ENCODE assay signal across 24 cellular contexts in genomic region chr12:51792417-51792816, GRCh38. TPM values are rescaled to one million over a fixed set of nuclear protein-coding genes. Genes with fewer than 3 reads are reported as not detected.
DNase-seq lines count a peak whose midpoint lies in the region; ATAC-seq, FAIRE-seq and TF ChIP-seq lines count a peak whose summit lies in the region.
"Had no signal": no experiment of that assay in that cellular context is flagged by ENCODE, and none has a peak within 500 bp of the region (broad histone marks: within the 10 kb centered on the region; RNA-seq: fewer than 3 reads in every experiment).

No MANE protein-coding gene starts in this region.

- no peak overlapping the region for H2BK12ac ChIP-seq in H9 (ENCODE audit: insufficient read length, low read depth, low read length)
- H2BK12ac ChIP-seq in H1 (ENCODE audit: low read depth, low read length) = no peak overlapping the region

- H3K79me2 ChIP-seq in H9 (ENCODE audit: insufficient read depth, low read length) (no peaks in the 10 kb centered on the region), H1 (ENCODE audit: control insufficient read depth in 1 of 2, insufficient read depth in 2 of 2, low read length in 2 of 2) (no peaks in the 10 kb centered on the region)

- H3K14ac ChIP-seq in H9 (ENCODE audit: insufficient read depth, low read length) (no peak overlapping the region), H1 (ENCODE audit: insufficient read length) (no peak overlapping the region)

- H3K36me3 Mint-ChIP-seq in H9 (ENCODE audit: insufficient read depth in 1 of 3, low read depth in 3 of 3) = peaks cover 25 to 72% (median 57%) of the 10 kb centered on the region in 3 experiments; a peak in 6 of 7 replicates
- no peaks in the 10 kb centered on the region for H3K36me3 Mint-ChIP-seq in activated naive CD4-positive, alpha-beta T cell treated with anti-CD3 and anti-CD28 coated beads for 36 hours (ENCODE audit: low read depth)
- H3K36me3 Mint-ChIP-seq: CD14-positive monocyte; CD8-positive, alpha-beta memory T cell had no signal

- no peak for ATAC-seq in stimulated activated naive CD8-positive, alpha-beta T cell treated with anti-CD3 and anti-CD28 coated beads, Interleukin-15, Interleukin-2, amounts not matched to agents 100 U/mL and 50 U/mL, for 24 hours
- ATAC-seq: A549 had no signal

- H2BK15ac ChIP-seq in H9 (ENCODE audit: low read depth, low read length) (no peak overlapping the region), H1 (ENCODE audit: low read length) (no peak overlapping the region)

- H3K56ac ChIP-seq in H9 (ENCODE audit: insufficient read length, low read depth, low read length) = no peak overlapping the region
- no peak overlapping the region for H3K56ac ChIP-seq in H1 (replicated peaks; ENCODE audit: insufficient read length, low read depth, low read length)

- peak; percentile 10 to 34; a peak in 2 of 4 replicates for TF ChIP-seq RAD21 in H1 (IDR thresholded peaks at IDR 0.05 in 1 of 2, conservative IDR thresholded peaks at IDR 0.05 in 1 of 2; ENCODE audit: low read depth in 2 of 2, low read length in 2 of 2)

- DNase-seq in NCI-H2171 treated with DMSO at 0.1 percent for 48 hours (lab: John Stamatoyannopoulos, UW) = peak; percentile 7
- no peak for DNase-seq in NCI-H2171 (lab: John Stamatoyannopoulos, UW)
- no peak for DNase-seq in H9
- DNase-seq in H1 (ENCODE audit: low read depth in 1 of 2, low spot score in 2 of 2) = no peak
- DNase-seq in stimulated activated naive CD8-positive, alpha-beta T cell treated with anti-CD3 and anti-CD28 coated beads, Interleukin-15, Interleukin-2, amounts not matched to agents 100 U/mL and 50 U/mL, for 24 hours = no peak
- no peak for DNase-seq in activated naive CD4-positive, alpha-beta T cell treated with anti-CD3 and anti-CD28 coated beads for 36 hours
- no peak for DNase-seq in GF-D8 (lab: John Stamatoyannopoulos, UW)
- DNase-seq: 8988T; ACHN; AML-193; BE2C; CD4-positive, alpha-beta T cell; CD8-positive, alpha-beta memory T cell; DMS 273 treated with DMSO at 0.1 percent for 48 hours; DMS79 treated with DMSO at 0.1 percent for 48 hours; HCEC 1CT had no signal

- H3K23ac ChIP-seq in H9 (ENCODE audit: insufficient read length, low read depth, low read length) (no peak overlapping the region), H1 (ENCODE audit: insufficient read length) (no peak overlapping the region)

- H3K9ac ChIP-seq in H9 (ENCODE audit: extremely low read depth, insufficient read length, low read length) (no peak overlapping the region), H1 (replicated peaks in 1 of 4; ENCODE audit: extremely low read depth in 1 of 4, low read depth in 3 of 4, low read length in 3 of 4) (no peak overlapping the region)
- H3K9ac ChIP-seq: BLaER1 treated with 17β-estradiol and CSF1 and Interleukin-3, amounts not matched to agents 10 nM and 100 nM; GM23248 had no signal

- H3K4me1 Mint-ChIP-seq in H9 = no peaks in the 10 kb centered on the region
- H3K4me1 Mint-ChIP-seq in activated naive CD4-positive, alpha-beta T cell treated with anti-CD3 and anti-CD28 coated beads for 36 hours (ENCODE audit: low read depth) = no peaks in the 10 kb centered on the region
- H3K4me1 Mint-ChIP-seq: CD14-positive monocyte; CD8-positive, alpha-beta memory T cell had no signal

- no peak overlapping the region for H3K4me3 ChIP-seq in H1 (ENCODE audit: extremely low read depth in 1 of 4, insufficient read depth in 2 of 4, low read depth in 3 of 4, low read length in 4 of 4)
- H3K4me3 ChIP-seq: A549; BLaER1 treated with 17β-estradiol and CSF1 and Interleukin-3, amounts not matched to agents 10 nM and 100 nM; GM23248 had no signal

- H3K18ac ChIP-seq in H9 (ENCODE audit: insufficient read length, low read depth, low read length) (no peak overlapping the region), H1 (ENCODE audit: extremely low read depth, low read length) (no peak overlapping the region)

- no CpG with 5 or more reads among the region's 5 CpGs for WGBS in H9 (ENCODE audit: extremely low coverage, insufficient read length, low lambda C conversion rate)
- WGBS in H1 (ENCODE audit: extremely low coverage in 1 of 2, insufficient coverage in 1 of 2, insufficient read length in 1 of 2, insufficient replicate concordance in 2 of 2, low coverage in 1 of 2, low lambda C conversion rate in 2 of 2, missing lambda C conversion rate in 1 of 2), 2 experiments = 88% methylated on average over 4 of the region's 5 CpGs; no CpG with 5 or more reads in 1 of the 2 experiments

- H3K4me2 ChIP-seq in H9 (ENCODE audit: insufficient read depth, insufficient read length, low read length) = no peak overlapping the region
- no peak overlapping the region for H3K4me2 ChIP-seq in H1 (ENCODE audit: insufficient read depth in 1 of 2, low read depth in 2 of 2, low read length in 2 of 2)
- H3K4me2 ChIP-seq: A549; BLaER1 treated with 17β-estradiol and CSF1 and Interleukin-3, amounts not matched to agents 10 nM and 100 nM had no signal

- H2BK20ac ChIP-seq in H9 (ENCODE audit: low read depth, low read length, poor library complexity, severe bottlenecking) = no peak overlapping the region
- H2BK20ac ChIP-seq in H1 (ENCODE audit: low read length) = no peak overlapping the region

- H3K27ac Mint-ChIP-seq in H9 = no peak overlapping the region
- H3K27ac Mint-ChIP-seq in activated naive CD4-positive, alpha-beta T cell treated with anti-CD3 and anti-CD28 coated beads for 36 hours = no peak overlapping the region
- H3K27ac Mint-ChIP-seq: CD14-positive monocyte; CD4-positive, alpha-beta T cell; CD8-positive, alpha-beta memory T cell had no signal

- no peak overlapping the region for H3T11ph ChIP-seq in H9 (ENCODE audit: low read length)

- H3K23me2 ChIP-seq in H9 (ENCODE audit: insufficient read length, low read depth, low read length, poor library complexity, severe bottlenecking) (no peaks in the 10 kb centered on the region), H1 (ENCODE audit: low read depth, low read length) (no peaks in the 10 kb centered on the region)

- H2AFZ ChIP-seq in H9 (ENCODE audit: low read length) = no peak overlapping the region
- H2AFZ ChIP-seq in H1 (ENCODE audit: low read length) = no peak overlapping the region
- H2AFZ ChIP-seq: GM23248 had no signal

- CTCF ChIA-PET in H1 (lab: Charles Lee; ENCODE audit: partially characterized antibody) = interaction anchor here (0.6 to 2.7 kb wide), 18 partner anchors 8 to 371 kb away, joined by 3 to 16 read pairs (median 4); a partner anchor contains a TSS
- CTCF ChIA-PET in activated naive CD4-positive, alpha-beta T cell treated with anti-CD3 and anti-CD28 coated beads for 36 hours (lab: Charles Lee) = interaction anchor here (0.6 to 0.7 kb wide), 3 partner anchors 51 to 854 kb away, joined by 3 read pairs; no protein-coding TSS in a partner anchor

- H3K9me3 Mint-ChIP-seq in H9 = no peaks in the 10 kb centered on the region
- H3K9me3 Mint-ChIP-seq in activated naive CD4-positive, alpha-beta T cell treated with anti-CD3 and anti-CD28 coated beads for 36 hours = no peaks in the 10 kb centered on the region
- H3K9me3 Mint-ChIP-seq: CD14-positive monocyte; CD4-positive, alpha-beta T cell; CD8-positive, alpha-beta memory T cell had no signal

- H3K4me1 ChIP-seq in H9 (ENCODE audit: insufficient read depth, low read length) (no peaks in the 10 kb centered on the region), H1 (replicated peaks in 1 of 4; ENCODE audit: control insufficient read depth in 3 of 4, insufficient read depth in 4 of 4, low read length in 3 of 4) (no peaks in the 10 kb centered on the region)
- H3K4me1 ChIP-seq: A549; BE2C; BLaER1 treated with 17β-estradiol and CSF1 and Interleukin-3, amounts not matched to agents 10 nM and 100 nM had no signal

- H4K20me1 ChIP-seq in H9 (ENCODE audit: control insufficient read depth, insufficient read depth, insufficient read length) (no peaks in the 10 kb centered on the region), H1 (replicated peaks in 1 of 2; ENCODE audit: control insufficient read depth in 1 of 2, insufficient read depth in 2 of 2, low read length in 2 of 2) (no peaks in the 10 kb centered on the region)
- H4K20me1 ChIP-seq: BLaER1 treated with 17β-estradiol and CSF1 and Interleukin-3, amounts not matched to agents 10 nM and 100 nM had no signal

- no peak overlapping the region for H2AK5ac ChIP-seq in H9 (ENCODE audit: insufficient read length, low read length)
- no peak overlapping the region for H2AK5ac ChIP-seq in H1 (ENCODE audit: low read depth, low read length)

- no peak for TF ChIP-seq EP300 in H1 (IDR thresholded peaks at IDR 0.05; ENCODE audit: borderline replicate concordance in 1 of 2, low read depth in 2 of 2, low read length in 2 of 2)

- no peak for TF ChIP-seq POLR2A in H1 (IDR thresholded peaks at IDR 0.05; ENCODE audit: control extremely low read depth in 1 of 2, low read depth in 2 of 2, low read length in 2 of 2)

- H3K9me3 ChIP-seq in H9 (ENCODE audit: control insufficient read depth, low read depth, low read length) (no peaks in the 10 kb centered on the region), H1 (ENCODE audit: insufficient read depth in 2 of 2, low read depth in 1 of 2, low read length in 1 of 2) (no peaks in the 10 kb centered on the region)
- H3K9me3 ChIP-seq: A549; BE2C; BLaER1 treated with 17β-estradiol and CSF1 and Interleukin-3, amounts not matched to agents 10 nM and 100 nM had no signal

- H3K4me3 Mint-ChIP-seq in H9 = no peak overlapping the region
- no peak overlapping the region for H3K4me3 Mint-ChIP-seq in activated naive CD4-positive, alpha-beta T cell treated with anti-CD3 and anti-CD28 coated beads for 36 hours
- H3K4me3 Mint-ChIP-seq: CD14-positive monocyte; CD4-positive, alpha-beta T cell; CD8-positive, alpha-beta memory T cell had no signal

- H2BK5ac ChIP-seq in H9 (ENCODE audit: insufficient read length, low read length) (no peak overlapping the region), H1 (ENCODE audit: low read depth, low read length) (no peak overlapping the region)

- H2BK120ac ChIP-seq in H9 (ENCODE audit: low read depth, low read length, poor library complexity, severe bottlenecking) (no peak overlapping the region), H1 (replicated peaks; ENCODE audit: low read depth, low read length) (no peak overlapping the region)

- POLR2A ChIA-PET in H1 (lab: Charles Lee; ENCODE audit: partially characterized antibody) = interaction anchor here (0.6 to 0.9 kb wide), 2 partner anchors 15 to 22 kb away, joined by 3 read pairs; no protein-coding TSS in a partner anchor

- H3K79me1 ChIP-seq in H9 (ENCODE audit: insufficient read depth, low read depth, low read length, poor library complexity, severe bottlenecking) = no peaks in the 10 kb centered on the region
- H3K79me1 ChIP-seq in H1 (ENCODE audit: low read depth, low read length) = no peaks in the 10 kb centered on the region

- no peak overlapping the region for H4K91ac ChIP-seq in H9 (ENCODE audit: insufficient read length, low read depth, low read length)
- H4K91ac ChIP-seq in H1 (replicated peaks; ENCODE audit: insufficient read length, low read length) = no peak overlapping the region

- H4K8ac ChIP-seq in H9 (replicated peaks; ENCODE audit: insufficient read length, low read depth, low read length) (no peak overlapping the region), H1 (ENCODE audit: extremely low read depth, insufficient read depth, low read length) (no peak overlapping the region)

- H3K4ac ChIP-seq in H9 (ENCODE audit: low read depth, low read length) = no peak overlapping the region
- no peak overlapping the region for H3K4ac ChIP-seq in H1 (replicated peaks; ENCODE audit: insufficient read length, low read depth, low read length)

- H4K5ac ChIP-seq in H9 (ENCODE audit: insufficient read length, low read depth, low read length) (no peak overlapping the region), H1 (ENCODE audit: insufficient read length, low read depth, low read length) (no peak overlapping the region)

- H3K27ac ChIP-seq in H9 (ENCODE audit: insufficient read length, low read depth, low read length) (no peak overlapping the region), H1 (ENCODE audit: low read depth, low read length) (no peak overlapping the region)
- H3K27ac ChIP-seq: A549; BLaER1 treated with 17β-estradiol and CSF1 and Interleukin-3, amounts not matched to agents 10 nM and 100 nM had no signal

- no peaks in the 10 kb centered on the region for H3K27me3 ChIP-seq in H9 (ENCODE audit: insufficient read depth, low read length)
- no peaks in the 10 kb centered on the region for H3K27me3 ChIP-seq in H1 (replicated peaks in 1 of 4; ENCODE audit: control insufficient read depth in 3 of 4, extremely low read depth in 1 of 4, insufficient read depth in 3 of 4, low read length in 3 of 4)
- H3K27me3 ChIP-seq: BE2C; BLaER1 treated with 17β-estradiol and CSF1 and Interleukin-3, amounts not matched to agents 10 nM and 100 nM had no signal

- peak; percentile 28; the same call in 2 of the 3 replicates for TF ChIP-seq CTCF in H9 (conservative IDR thresholded peaks at IDR 0.05)
- TF ChIP-seq CTCF in H1 (IDR thresholded peaks at IDR 0.05; ENCODE audit: control extremely low read depth in 1 of 3, insufficient read depth in 1 of 3, low read depth in 1 of 3, low read length in 3 of 3) = peak; percentile 18 to 21 (median 18); a peak in 3 of 4 replicates

- no peak for FAIRE-seq in H1 (lab: Jason Lieb, UNC)
- FAIRE-seq: A549, D721Med, GM12892, H54 had no signal

- H3K27me3 Mint-ChIP-seq in H9 (ENCODE audit: low read depth) = no peaks in the 10 kb centered on the region
- H3K27me3 Mint-ChIP-seq in activated naive CD4-positive, alpha-beta T cell treated with anti-CD3 and anti-CD28 coated beads for 36 hours (ENCODE audit: low read depth) = no peaks in the 10 kb centered on the region
- H3K27me3 Mint-ChIP-seq: CD4-positive, alpha-beta T cell; CD8-positive, alpha-beta memory T cell had no signal

- H3K36me3 ChIP-seq in H1 (ENCODE audit: control insufficient read depth in 2 of 4, insufficient read depth in 4 of 4, low read length in 3 of 4) = peaks cover 0 to 20% (median 7%) of the 10 kb centered on the region in 4 experiments; a peak in 6 of 8 replicates
- H3K36me3 ChIP-seq: BLaER1 treated with 17β-estradiol and CSF1 and Interleukin-3, amounts not matched to agents 10 nM and 100 nM had no signal

- intact Hi-C loops in activated naive CD4-positive, alpha-beta T cell treated with anti-CD3 and anti-CD28 coated beads for 36 hours (cut with micrococcal nuclease) = no loop called here

RNA-seq across cellular contexts. Expression of gene FIGNL2, which starts 56.1 kb away (rescaled TPM):
- 19.5 and 19.7 TPM in 2 replicates for total RNA-seq in H9 (2021)
- 6.5 and 7.5 TPM in 2 replicates for total RNA-seq in H1 (2021; fragmentation: NEBNext Ultra II Directional; extraction: Animal tissue kit (Norgen Biotek cat#: 25700))
- polyA plus RNA-seq in H1 (2011; rRNA removed) = 7.1 and 10.9 TPM in 2 replicates
- 6.7 TPM for polyA plus RNA-seq in H1 (2011; cell fraction: cytosol; rRNA removed)
- 12.7 TPM for polyA plus RNA-seq in H1 (2011; cell fraction: nucleus; rRNA removed)
- polyA plus RNA-seq in H1 (2012, experiment 1 of 2) = 4.7 to 5.7 TPM (median 5.2 TPM) in 4 replicates
- 4.7 TPM for polyA plus RNA-seq in H1 (2012, experiment 2 of 2)
- 2.7 TPM for polyA plus RNA-seq in H1 (2013, experiment 1 of 2)
- 2.2 TPM for polyA plus RNA-seq in H1 (2013, experiment 2 of 2)
- 3.0 and 6.3 TPM in 2 replicates for polyA minus RNA-seq in H1 (2011; rRNA and poly(A)+ RNA removed)
- polyA minus RNA-seq in H1 (2011; cell fraction: cytosol; rRNA and poly(A)+ RNA removed) = 7.0 TPM
- polyA minus RNA-seq in H1 (2011; cell fraction: nucleus; rRNA and poly(A)+ RNA removed) = 11.2 TPM
- under 1 TPM; 0.25 to 0.36 TPM for total RNA-seq in activated naive CD4-positive, alpha-beta T cell treated with anti-CD3 and anti-CD28 coated beads for 36 hours
- total RNA-seq: Daoy had no signal
